1 cellular context compared by ENCODE assay signal in the genomic region with DNA sequence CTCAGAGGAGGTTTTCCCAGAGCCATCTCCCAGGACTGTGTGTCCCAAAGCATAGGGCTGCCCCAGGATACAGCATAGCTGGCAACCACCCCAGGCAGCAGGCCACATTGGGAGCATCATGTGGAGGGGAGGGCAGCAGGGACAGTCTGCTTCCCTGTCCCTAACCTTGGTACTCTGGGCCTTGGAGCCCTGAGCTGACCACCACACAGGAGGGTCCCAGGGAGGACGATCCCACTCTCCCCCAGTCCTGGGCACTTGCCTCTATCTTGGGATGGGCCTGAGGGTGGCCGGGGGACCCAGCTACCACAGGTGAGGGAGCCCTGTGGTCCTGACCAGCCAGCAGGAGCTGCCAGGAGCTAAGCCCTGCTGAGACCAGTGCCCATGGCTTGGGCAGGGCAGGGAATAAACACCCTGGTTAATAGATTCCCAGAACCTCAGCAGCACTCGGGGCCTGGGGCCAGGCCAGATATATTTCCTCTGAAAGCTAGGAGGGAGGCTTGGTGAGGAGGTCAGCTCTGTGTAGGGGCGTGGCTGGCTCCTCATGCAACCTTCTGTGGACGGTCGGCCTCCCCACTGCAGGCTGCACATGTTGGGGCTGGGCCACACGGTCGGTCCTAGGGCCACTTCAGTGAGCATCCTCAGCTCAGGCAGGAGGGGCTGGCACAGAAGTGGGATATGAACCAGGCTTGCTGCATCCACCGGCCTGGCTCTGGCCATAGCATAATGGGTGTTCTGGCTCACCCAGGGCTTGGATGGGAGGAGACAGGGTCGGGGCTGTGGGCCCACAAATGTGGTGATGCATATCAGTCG.
TF ChIP-seq lines count a peak whose summit lies in the region.

No MANE protein-coding gene starts in this region.

TF ChIP-seq in endothelial cell of umbilical vein, 7 proteins besides CTCF, POLR2A, EP300 and RAD21:
- TF ChIP-seq POLR2AphosphoS5 (IDR thresholded peaks at IDR 0.05; ENCODE audit: insufficient read depth, low read depth, low read length) (no peak), JUN (IDR thresholded peaks at IDR 0.05; ENCODE audit: borderline replicate concordance, insufficient read depth, insufficient read length, low read depth) (no peak), GATA2 (IDR thresholded peaks at IDR 0.05; ENCODE audit: insufficient read depth, insufficient read length, low read depth, low read length) (no peak), MYC (IDR thresholded peaks at IDR 0.05; ENCODE audit: low read depth, low read length) (no peak), FOS (IDR thresholded peaks at IDR 0.05; ENCODE audit: borderline replicate concordance, insufficient read depth, low read length) (no peak), MAX (IDR thresholded peaks at IDR 0.05; ENCODE audit: insufficient read depth, insufficient read length) (no peak), EZH2 (IDR thresholded peaks at IDR 0.05; ENCODE audit: borderline replicate concordance, low read depth, low read length, severe bottlenecking) (no peak)
TF ChIP-seq in endothelial cell of umbilical vein: peak in this region for 0.
